8 cellular contexts compared by ENCODE assay signal in genomic region chr3:100260081-100260684, GRCh38. TPM values are rescaled to one million over a fixed set of nuclear protein-coding genes. Genes with fewer than 3 reads are reported as not detected.
A peak's percentile ranks its signal among the peaks of the same experiment; 100 is the strongest.
DNase-seq lines count a peak whose midpoint lies in the region; ATAC-seq and TF ChIP-seq lines count a peak whose summit lies in the region.

No MANE protein-coding gene starts in this region.

- H3K4me1 Mint-ChIP-seq in activated naive CD4-positive, alpha-beta T cell treated with anti-CD3 and anti-CD28 coated beads for 36 hours (ENCODE audit: low read depth) = peaks cover 58% of the 10 kb centered on the region

- TF ChIP-seq POLR2A in right lobe of liver (IDR thresholded peaks at IDR 0.05) (no peak), thyroid gland (IDR thresholded peaks at IDR 0.05) (no peak)

- H2AFZ ChIP-seq in PC-3 (ENCODE audit: low read length) = peak overlapping the region; percentile 91

- BruUV-seq in PC-3 (replicated peaks; lab: Mats Ljungman, UMichigan) = TSS peak; percentile 79

- intact Hi-C loops in activated naive CD4-positive, alpha-beta T cell treated with anti-CD3 and anti-CD28 coated beads for 36 hours (cut with micrococcal nuclease) = loop anchor here (1.0 to 10.0 kb wide), 9 partner anchors 50 to 1735 kb away; partner anchors contain the start of genes CLDND1, CMSS1, LNP1 and NIT2
- intact Hi-C loops in PC-3 (cut with micrococcal nuclease) = loop anchor here (5.0 kb wide), 2 partner anchors 173 to 358 kb away; no protein-coding TSS in a partner anchor
- intact Hi-C loops in colonic mucosa (cut with DNase I) = no loop called here
- intact Hi-C loops in right lobe of liver (cut with DNase I) = no loop called here
- intact Hi-C loops in thyroid gland (cut with DNase I) = no loop called here

- TF ChIP-seq CTCF in PC-3 (conservative IDR thresholded peaks at IDR 0.05; ENCODE audit: low read depth, low read length) (no peak), colonic mucosa (IDR thresholded peaks at IDR 0.05) (no peak), right lobe of liver (IDR thresholded peaks at IDR 0.05) (peak in 2 of 4 donors; percentile 9 to 10), thyroid gland (IDR thresholded peaks at IDR 0.05) (peak in 3 of 6 experiments; percentile 15 to 32 (median 25))

- POLR2A ChIA-PET in PC-3 (lab: Charles Lee; ENCODE audit: unreplicated experiment) = interaction anchor here (0.5 to 0.9 kb wide), 11 partner anchors 9 to 718 kb away, joined by 3 to 20 read pairs (median 4); no protein-coding TSS in a partner anchor

- H3K27me3 ChIP-seq in PC-3 (ENCODE audit: low read length) (no peaks in the 10 kb centered on the region), colonic mucosa (no peaks in the 10 kb centered on the region), right lobe of liver (no peaks in the 10 kb centered on the region), thyroid gland (no peaks in the 10 kb centered on the region)

- H3K79me2 ChIP-seq in PC-3 (ENCODE audit: low read length) = peaks cover 43% of the 10 kb centered on the region

- H3K36me3 ChIP-seq in PC-3 (ENCODE audit: low read depth, low read length) (no peaks in the 10 kb centered on the region), colonic mucosa (no peaks in the 10 kb centered on the region), right lobe of liver (no peaks in the 10 kb centered on the region), thyroid gland (no peaks in the 10 kb centered on the region)

- peak overlapping the region; percentile 82 for H3K4me2 ChIP-seq in PC-3 (ENCODE audit: low read length)

- H3K9me3 Mint-ChIP-seq in activated naive CD4-positive, alpha-beta T cell treated with anti-CD3 and anti-CD28 coated beads for 36 hours = no peaks in the 10 kb centered on the region

- no peak for DNase-seq in activated naive CD4-positive, alpha-beta T cell treated with anti-CD3 and anti-CD28 coated beads for 36 hours
- no peak for DNase-seq in activated naive CD4-positive, alpha-beta T cell (lab: John Stamatoyannopoulos, UW)
- DNase-seq in PC-3 (no peak), colonic mucosa (peak; percentile 32), right lobe of liver (peak in 2 of 3 donors; percentile 27 to 49), thyroid gland (peak; percentile 44 to 48), Kasumi-1 (lab: John Stamatoyannopoulos, UW) (no peak)

- peak overlapping the region; percentile 89 for H3K27ac Mint-ChIP-seq in activated naive CD4-positive, alpha-beta T cell treated with anti-CD3 and anti-CD28 coated beads for 36 hours

- ATAC-seq in PC-3 (no peak), right lobe of liver (peak; percentile 10 to 36 (median 12)), GM18517 (IDR thresholded peaks at IDR 0.05; ENCODE audit: unreplicated experiment) (no peak)

- H3K4me1 ChIP-seq in PC-3 (ENCODE audit: insufficient read depth, low read length) (peaks cover 44% of the 10 kb centered on the region), colonic mucosa (peaks cover 15% of the 10 kb centered on the region), right lobe of liver (peaks cover 0 to 26% (median 8%) of the 10 kb centered on the region in 4 donors), thyroid gland (peaks cover 24 to 37% of the 10 kb centered on the region in 2 donors)

- H3K27ac ChIP-seq in PC-3 (ENCODE audit: low read length) (no peak overlapping the region), colonic mucosa (peak overlapping the region; percentile 97), right lobe of liver (peak overlapping the region; percentile 86 to 97 (median 96)), thyroid gland (peak overlapping the region; percentile 83 to 93 (median 84))

- H3K9ac ChIP-seq in PC-3 (ENCODE audit: low read length) (peak overlapping the region; percentile 43), colonic mucosa (ENCODE audit: low read depth in 2 of 2, low read length in 2 of 2) (peak overlapping the region; percentile 54 to 78)

- 19% methylated on average over 17 of the region's 18 CpGs for WGBS in right lobe of liver (ENCODE audit: insufficient coverage, low coverage, low lambda C conversion rate, missing lambda C conversion rate)
- 11 to 19% methylated on average over 18 of the region's 18 CpGs for WGBS in thyroid gland, 2 donors

- H4K20me1 ChIP-seq in PC-3 (ENCODE audit: low read length) = peaks cover 4% of the 10 kb centered on the region; the same call in 1 of the 2 replicates

- H3K9me2 ChIP-seq in PC-3 (replicated peaks; ENCODE audit: low read length) = no peaks in the 10 kb centered on the region

- CTCF ChIA-PET in activated naive CD4-positive, alpha-beta T cell treated with anti-CD3 and anti-CD28 coated beads for 36 hours (lab: Charles Lee) = interaction anchor here (0.8 to 1.5 kb wide), 2 partner anchors 9 to 191 kb away, joined by 3 to 5 read pairs; no protein-coding TSS in a partner anchor
- CTCF ChIA-PET in PC-3 (lab: Charles Lee) = interaction anchor here (0.8 kb wide), 1 partner anchor 417 kb away, joined by 3 read pairs; no protein-coding TSS in a partner anchor

- H3K4me3 ChIP-seq in PC-3 (ENCODE audit: low read length) (peak overlapping the region; percentile 60), colonic mucosa (peak overlapping the region; percentile 97), right lobe of liver (peak overlapping the region; percentile 76 to 97 (median 81)), thyroid gland (replicated peaks in 1 of 3) (peak overlapping the region in 2 of 3 donors; percentile 6 to 97)

- H3F3A ChIP-seq in PC-3 (ENCODE audit: low read length, unreplicated experiment) = no peaks in the 10 kb centered on the region

- no peaks in the 10 kb centered on the region for H3K27me3 Mint-ChIP-seq in activated naive CD4-positive, alpha-beta T cell treated with anti-CD3 and anti-CD28 coated beads for 36 hours (ENCODE audit: low read depth)

- H3K9me3 ChIP-seq in PC-3 (ENCODE audit: low read length) = no peaks in the 10 kb centered on the region
- no peaks in the 10 kb centered on the region for H3K9me3 ChIP-seq in colonic mucosa
- H3K9me3 ChIP-seq in right lobe of liver = no peaks in the 10 kb centered on the region
- H3K9me3 ChIP-seq in thyroid gland = no peaks in the 10 kb centered on the region

- no peaks in the 10 kb centered on the region for H3K36me3 Mint-ChIP-seq in activated naive CD4-positive, alpha-beta T cell treated with anti-CD3 and anti-CD28 coated beads for 36 hours (ENCODE audit: low read depth)

- peak overlapping the region; percentile 86 for H3K4me3 Mint-ChIP-seq in activated naive CD4-positive, alpha-beta T cell treated with anti-CD3 and anti-CD28 coated beads for 36 hours

RNA-seq across cellular contexts. Expression of gene TBC1D23, which starts 0.6 kb away (rescaled TPM):
- 10 to 100 TPM; 14.1 to 15.8 TPM for total RNA-seq in activated naive CD4-positive, alpha-beta T cell treated with anti-CD3 and anti-CD28 coated beads for 36 hours
- total RNA-seq in PC-3 (2014; rRNA removed) = 25.6 and 37.9 TPM in 2 replicates
- total RNA-seq in colonic mucosa = 10 to 100 TPM; 35.6 to 58.2 TPM
- 10 to 100 TPM; 13.9 to 26.2 (median 21.5) TPM for total RNA-seq in right lobe of liver
- total RNA-seq in thyroid gland = 100 to 1,000 TPM in 1 of 4 donors, 10 to 100 TPM in 3; 35.9 to 104 (median 63.7) TPM

Comparison
In these comparisons a context has a peak if more than half of its experiments do, and no peak if none do; other contexts are left out.
1. DNase-seq: peak in colonic mucosa (single experiment), right lobe of liver (2 of 3) and thyroid gland (2 of 2); none in activated naive CD4-positive, alpha-beta T cell treated with anti-CD3 and anti-CD28 coated beads for 36 hours (single experiment), activated naive CD4-positive, alpha-beta T cell (0 of 4), PC-3 (single experiment) and Kasumi-1 (0 of 2).
2. ATAC-seq: peak in right lobe of liver (4 of 4); none in PC-3 (single experiment) and GM18517 (single experiment).
3. intact Hi-C loops: an anchor here in activated naive CD4-positive, alpha-beta T cell treated with anti-CD3 and anti-CD28 coated beads for 36 hours (1.0 to 10.0 kb wide) and PC-3 (5.0 kb wide); none called in colonic mucosa, right lobe of liver and thyroid gland.
4. Peak in every context shown above with its lines, with median percentiles within 50 percentile points of each other: H3K4me3 ChIP-seq.